1 cellular context compared by ENCODE assay signal in genomic region chr3:98877132-98877531, GRCh38.
A peak's percentile ranks its signal among the peaks of the same experiment; 100 is the strongest.
TF ChIP-seq lines count a peak whose summit lies in the region.

No MANE protein-coding gene starts in this region.

TF ChIP-seq in GM12878, 131 proteins besides CTCF, POLR2A, EP300 and RAD21:
- TF ChIP-seq RUNX3 (IDR thresholded peaks at IDR 0.05; ENCODE audit: low read length): 0 out of 2 replicates have a peak, but pooled peaks have one; percentile 20
- no peak for TF ChIP-seq HDAC6 (IDR thresholded peaks at IDR 0.05; ENCODE audit: unreplicated experiment)
